In the genomic region with DNA sequence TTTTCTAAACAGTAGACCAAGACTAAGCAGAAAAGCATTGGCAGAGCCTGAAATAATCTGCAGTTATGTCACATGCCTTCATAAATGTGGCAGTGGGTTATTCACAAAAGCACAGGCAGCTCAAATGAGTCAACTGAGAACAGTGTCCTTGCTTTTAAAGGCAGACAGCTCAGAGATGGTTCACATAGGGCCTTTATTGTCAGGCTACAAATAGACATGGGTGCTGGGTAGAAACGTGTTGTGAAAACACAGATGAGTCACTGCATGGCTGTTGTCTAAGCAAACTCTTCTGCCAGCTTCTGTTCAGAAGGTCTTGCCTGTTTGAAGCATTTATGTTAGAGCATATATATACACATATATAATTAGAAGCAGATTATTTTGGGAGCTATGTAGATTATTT, we compare ENCODE assay signal across 12 cellular contexts.
DNase-seq lines count a peak whose midpoint lies in the region; ATAC-seq and TF ChIP-seq lines count a peak whose summit lies in the region.
"Had no signal": no experiment of that assay in that cellular context is flagged by ENCODE, and none has a peak within 500 bp of the region (broad histone marks: within the 10 kb centered on the region; RNA-seq: fewer than 3 reads in every experiment).

No MANE protein-coding gene starts in this region.

- no peaks in the 10 kb centered on the region for H3K9me3 ChIP-seq in mesodermal cell (ENCODE audit: control insufficient read depth, low read length)
- H3K9me3 ChIP-seq in left lung = no peaks in the 10 kb centered on the region

- no peak for TF ChIP-seq CTCF in AG10803 (conservative IDR thresholded peaks at IDR 0.05; ENCODE audit: low read length)
- TF ChIP-seq CTCF in epithelial cell of proximal tubule (conservative IDR thresholded peaks at IDR 0.05; ENCODE audit: low read depth, low read length) = no peak
- no peak for TF ChIP-seq CTCF in left lung (IDR thresholded peaks at IDR 0.05)

- intact Hi-C loops in left lung (cut with DNase I) = no loop called here

- DNase-seq in AG10803 (ENCODE audit: low read depth) = peak; percentile 92
- DNase-seq in LHCN-M2 (ENCODE audit: low read depth) = peak; percentile 92
- peak; percentile 78 for DNase-seq in epithelial cell of proximal tubule (ENCODE audit: low read depth)
- no peak for DNase-seq in left lung
- DNase-seq: activated CD8-positive, alpha-beta memory T cell treated with anti-CD3 and anti-CD28 coated beads for 24 hours; CD4-positive, CD25-positive, alpha-beta regulatory T cell; PC-9; stimulated activated CD4-positive, alpha-beta T cell treated with anti-CD3 and anti-CD28 coated beads, Interleukin-1b, Interleukin-23, amount 100 ng/mL, for 48 hours had no signal

- H3K4me1 ChIP-seq in mesodermal cell (ENCODE audit: control insufficient read depth, insufficient read depth, low read length, poor library complexity, severe bottlenecking) (peaks cover 13% of the 10 kb centered on the region), left lung (no peaks in the 10 kb centered on the region)

- no peak for ATAC-seq in left lung
- ATAC-seq in HG03354 (IDR thresholded peaks at IDR 0.05; ENCODE audit: poor library complexity, severe bottlenecking, unreplicated experiment) = no peak
- no peak for ATAC-seq in HG03342 (IDR thresholded peaks at IDR 0.05; ENCODE audit: unreplicated experiment)
- no peak for ATAC-seq in HG03378 (IDR thresholded peaks at IDR 0.05; ENCODE audit: unreplicated experiment)

- no peaks in the 10 kb centered on the region for H3K27me3 ChIP-seq in left lung

- H3K36me3 ChIP-seq in mesodermal cell (ENCODE audit: control insufficient read depth, insufficient read depth, low read length) (no peaks in the 10 kb centered on the region), left lung (no peaks in the 10 kb centered on the region)

- H3K4me3 ChIP-seq in AG10803 (ENCODE audit: low read length) (no peak overlapping the region), epithelial cell of proximal tubule (ENCODE audit: low read depth, low read length) (no peak overlapping the region), mesodermal cell (ENCODE audit: extremely low read depth, insufficient read depth, low read length, poor library complexity, severe bottlenecking) (no peak overlapping the region), left lung (no peak overlapping the region)
- H3K4me3 ChIP-seq: PC-9 had no signal

- H3K27ac ChIP-seq in mesodermal cell (ENCODE audit: low read depth, low read length, severe bottlenecking) = peak overlapping the region; percentile 38
- H3K27ac ChIP-seq in left lung = no peak overlapping the region
- H3K27ac ChIP-seq: PC-9 had no signal

- WGBS in mesodermal cell (ENCODE audit: insufficient coverage in 2 of 2), 2 experiments = 50% methylated on average over 1 of the region's 1 CpG; no CpG with 5 or more reads in 1 of the 2 experiments

Comparison
In these comparisons a context has a peak if more than half of its experiments do, and no peak if none do; other contexts are left out.
1. DNase-seq: peak in AG10803 (single experiment), LHCN-M2 (single experiment) and epithelial cell of proximal tubule (single experiment); none in left lung (0 of 2).